Comparison of ENCODE assay signal across 8 cellular contexts in the genomic region with DNA sequence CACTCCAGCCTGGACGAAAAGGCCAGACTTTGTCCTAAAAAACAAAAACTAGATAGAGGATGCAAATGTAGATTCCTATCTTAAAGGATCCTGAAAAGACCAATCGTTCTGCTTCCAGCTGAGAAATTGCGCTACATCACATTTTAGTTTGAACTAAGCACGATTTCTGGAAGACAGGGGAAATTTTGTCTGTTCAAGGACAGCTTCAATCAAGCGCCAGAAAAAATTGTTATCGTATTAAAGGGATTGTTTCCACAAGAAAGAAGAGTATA. TPM values are rescaled to one million over a fixed set of nuclear protein-coding genes. Genes with fewer than 3 reads are reported as not detected.
DNase-seq lines count a peak whose midpoint lies in the region; ATAC-seq, FAIRE-seq and TF ChIP-seq lines count a peak whose summit lies in the region.

No MANE protein-coding gene starts in this region.

- H3K79me2 ChIP-seq in astrocyte (ENCODE audit: insufficient read depth, low read length) = peaks cover 14% of the 10 kb centered on the region

- H3K36me3 ChIP-seq in astrocyte (ENCODE audit: insufficient read depth, low read length) = no peaks in the 10 kb centered on the region
- H3K36me3 ChIP-seq in testis (ENCODE audit: low read depth, missing control alignments) = no peaks in the 10 kb centered on the region

- no peak for TF ChIP-seq POLR2A in testis (IDR thresholded peaks at IDR 0.05)

- H3K36me3 Mint-ChIP-seq in activated CD4-positive, alpha-beta T cell treated with anti-CD3 and anti-CD28 coated beads, Interleukin-2, amount 10 ng/mL, durations not matched to agents 7 days and 5 days (ENCODE audit: low read depth) = peaks cover 22% of the 10 kb centered on the region
- H3K36me3 Mint-ChIP-seq in astrocyte (ENCODE audit: low read depth, unreplicated experiment) = peaks cover 2% of the 10 kb centered on the region

- H3K4me3 Mint-ChIP-seq in activated CD4-positive, alpha-beta T cell treated with anti-CD3 and anti-CD28 coated beads, Interleukin-2, amount 10 ng/mL, durations not matched to agents 7 days and 5 days = peak overlapping the region; percentile 95
- H3K4me3 Mint-ChIP-seq in astrocyte (ENCODE audit: unreplicated experiment) = peak overlapping the region; percentile 91

- H3K27me3 ChIP-seq in astrocyte (ENCODE audit: insufficient read depth, low read length) (no peaks in the 10 kb centered on the region), layer of hippocampus (ENCODE audit: control insufficient read depth, insufficient read depth, low read length) (no peaks in the 10 kb centered on the region), testis (no peaks in the 10 kb centered on the region)

- peaks cover 10% of the 10 kb centered on the region for H3K9me3 Mint-ChIP-seq in activated CD4-positive, alpha-beta T cell treated with anti-CD3 and anti-CD28 coated beads, Interleukin-2, amount 10 ng/mL, durations not matched to agents 7 days and 5 days
- H3K9me3 Mint-ChIP-seq in astrocyte (ENCODE audit: unreplicated experiment) = no peaks in the 10 kb centered on the region

- peaks cover 2% of the 10 kb centered on the region for H3K27me3 Mint-ChIP-seq in activated CD4-positive, alpha-beta T cell treated with anti-CD3 and anti-CD28 coated beads, Interleukin-2, amount 10 ng/mL, durations not matched to agents 7 days and 5 days
- no peaks in the 10 kb centered on the region for H3K27me3 Mint-ChIP-seq in astrocyte (ENCODE audit: low read depth, unreplicated experiment)

- 5% methylated on average over 6 of the region's 6 CpGs for WGBS in testis, 2 donors

- H3K9ac ChIP-seq in astrocyte (ENCODE audit: low read length) = peak overlapping the region; percentile 89

- no peaks in the 10 kb centered on the region for H3K9me3 ChIP-seq in astrocyte (ENCODE audit: insufficient read depth, low read depth, low read length)
- H3K9me3 ChIP-seq in testis = no peaks in the 10 kb centered on the region

- H3K4me2 ChIP-seq in astrocyte (ENCODE audit: low read length) = peak overlapping the region; percentile 82

- no peak for FAIRE-seq in astrocyte (lab: Jason Lieb, UNC)

- CTCF ChIA-PET in activated CD4-positive, alpha-beta T cell treated with anti-CD3 and anti-CD28 coated beads, Interleukin-2, amount 10 ng/mL, durations not matched to agents 7 days and 5 days (lab: Charles Lee) = interaction anchor here (1.0 to 2.2 kb wide), 5 partner anchors 8 to 31 kb away, joined by 3 to 13 read pairs (median 4); a partner anchor contains a TSS

- H3K27ac ChIP-seq in astrocyte (ENCODE audit: low read depth, low read length) (peak overlapping the region; percentile 68), layer of hippocampus (ENCODE audit: low read depth, low read length) (peak overlapping the region; percentile 83), testis (peak overlapping the region; percentile 90 to 92)

- H3K4me1 Mint-ChIP-seq in activated CD4-positive, alpha-beta T cell treated with anti-CD3 and anti-CD28 coated beads, Interleukin-2, amount 10 ng/mL, durations not matched to agents 7 days and 5 days = peaks cover 49% of the 10 kb centered on the region
- peaks cover 14% of the 10 kb centered on the region for H3K4me1 Mint-ChIP-seq in astrocyte (ENCODE audit: low read depth, unreplicated experiment)

- intact Hi-C loops in testis (cut with DNase I; ENCODE audit: low total_unique reads) = no loop called here

- ATAC-seq in HG02763 (IDR thresholded peaks at IDR 0.05; ENCODE audit: unreplicated experiment) = no peak

- peak overlapping the region; percentile 95 for H2AFZ ChIP-seq in astrocyte (ENCODE audit: low read depth, low read length)

- H3K4me1 ChIP-seq in astrocyte (ENCODE audit: insufficient read depth, low read length) (peaks cover 2% of the 10 kb centered on the region), testis (no peaks in the 10 kb centered on the region)

- H3K4me3 ChIP-seq in astrocyte (ENCODE audit: insufficient read depth, low read depth, low read length) (peak overlapping the region; percentile 82), testis (peak overlapping the region; percentile 67 to 72)

- TF ChIP-seq CTCF in astrocyte (IDR thresholded peaks at IDR 0.05; ENCODE audit: insufficient read depth, low read depth, low read length) = no peak
- TF ChIP-seq CTCF in testis (IDR thresholded peaks at IDR 0.05) = no peak

- POLR2A ChIA-PET in activated CD4-positive, alpha-beta T cell treated with anti-CD3 and anti-CD28 coated beads, Interleukin-2, amount 10 ng/mL, durations not matched to agents 7 days and 5 days (lab: Charles Lee) = interaction anchor here (0.7 kb wide), 1 partner anchor 101 kb away, joined by 3 read pairs; no protein-coding TSS in a partner anchor

- no peaks in the 10 kb centered on the region for H4K20me1 ChIP-seq in astrocyte (ENCODE audit: insufficient read depth, low read length)

- no peak for DNase-seq in activated CD4-positive, alpha-beta T cell treated with anti-CD3 and anti-CD28 coated beads, Interleukin-2, amount 10 ng/mL, durations not matched to agents 7 days and 5 days
- no peak for DNase-seq in activated CD4-positive, alpha-beta T cell treated with anti-CD3 and anti-CD28 coated beads for 48 hours
- DNase-seq in astrocyte (ENCODE audit: low read depth) (no peak), testis (no peak), OCI-M1 (lab: John Stamatoyannopoulos, UW) (no peak), NCI-H82 (lab: John Stamatoyannopoulos, UW) (no peak)

- peak overlapping the region; percentile 92 for H3K27ac Mint-ChIP-seq in activated CD4-positive, alpha-beta T cell treated with anti-CD3 and anti-CD28 coated beads, Interleukin-2, amount 10 ng/mL, durations not matched to agents 7 days and 5 days
- H3K27ac Mint-ChIP-seq in astrocyte (ENCODE audit: unreplicated experiment) = peak overlapping the region; percentile 88

RNA-seq across cellular contexts. Expression of a gene that starts 0.7 kb away (rescaled TPM):
- total RNA-seq in activated CD4-positive, alpha-beta T cell treated with anti-CD3 and anti-CD28 coated beads, Interleukin-2, amount 10 ng/mL, durations not matched to agents 7 days and 5 days = 10 to 100 TPM; 33.6 TPM
- total RNA-seq in astrocyte (32.8 and 34.0 TPM in 2 replicates), testis (10 to 100 TPM; 22.7 to 24.2 TPM)
- 21.3 TPM for polyA plus RNA-seq in testis (ENCODE audit: insufficient read depth, low read depth, low replicate concordance)

RNA-seq across cellular contexts. Expression of a gene that starts 30.7 kb away (rescaled TPM):
- 10 to 100 TPM; 11.7 to 11.9 TPM for total RNA-seq in activated CD4-positive, alpha-beta T cell treated with anti-CD3 and anti-CD28 coated beads, Interleukin-2, amount 10 ng/mL, durations not matched to agents 7 days and 5 days
- total RNA-seq in astrocyte = 31.9 and 33.7 TPM in 2 replicates
- 10 to 100 TPM; 28.4 to 38.0 TPM for total RNA-seq in testis
- 45.0 TPM for polyA plus RNA-seq in testis (ENCODE audit: insufficient read depth, low read depth, low replicate concordance)
